Comparison of ENCODE assay signal across 26 cellular contexts in genomic region chr14:104486222-104486743, GRCh38.
DNase-seq lines count a peak whose midpoint lies in the region; ATAC-seq, FAIRE-seq and TF ChIP-seq lines count a peak whose summit lies in the region.
"Had no signal": no experiment of that assay in that cellular context is flagged by ENCODE, and none has a peak within 500 bp of the region (broad histone marks: within the 10 kb centered on the region; RNA-seq: fewer than 3 reads in every experiment).

No MANE protein-coding gene starts in this region.

- H3K9me3 ChIP-seq in H1 (ENCODE audit: insufficient read depth in 2 of 2, low read depth in 1 of 2, low read length in 1 of 2) = peaks cover 5 to 12% of the 10 kb centered on the region in 2 experiments
- peaks cover 0 to 20% (median 10%) of the 10 kb centered on the region in 11 donors for H3K9me3 ChIP-seq in heart right ventricle
- H3K9me3 ChIP-seq: BE2C had no signal

- no peak for TF ChIP-seq POLR2A in H1 (IDR thresholded peaks at IDR 0.05; ENCODE audit: control extremely low read depth in 1 of 2, low read depth in 2 of 2, low read length in 2 of 2)

- no peak overlapping the region for H2BK5ac ChIP-seq in H1 (ENCODE audit: low read depth, low read length)

- TF ChIP-seq CTCF in H1 (IDR thresholded peaks at IDR 0.05; ENCODE audit: control extremely low read depth in 1 of 3, insufficient read depth in 1 of 3, low read depth in 1 of 3, low read length in 3 of 3) = no peak
- no peak for TF ChIP-seq CTCF in osteocyte (IDR thresholded peaks at IDR 0.05)
- no peak for TF ChIP-seq CTCF in heart right ventricle (IDR thresholded peaks at IDR 0.05)

- ATAC-seq in heart right ventricle = no peak
- ATAC-seq in GM18861 (IDR thresholded peaks at IDR 0.05; ENCODE audit: unreplicated experiment) = no peak
- ATAC-seq: GM12878, GM23338 had no signal

- H3K4me3 Mint-ChIP-seq in osteocyte (ENCODE audit: unreplicated experiment) = no peak overlapping the region
- H3K4me3 Mint-ChIP-seq: CD14-positive monocyte; CD4-positive, alpha-beta T cell; GM23338 had no signal

- H3K4me3 ChIP-seq in H1 (ENCODE audit: extremely low read depth in 1 of 4, insufficient read depth in 2 of 4, low read depth in 3 of 4, low read length in 4 of 4) (no peak overlapping the region), heart right ventricle (no peak overlapping the region)
- H3K4me3 ChIP-seq: BLaER1 treated with 17β-estradiol and CSF1 and Interleukin-3, amounts not matched to agents 10 nM and 100 nM; GM12878; GM23338 had no signal

- no peak overlapping the region for H2BK20ac ChIP-seq in H1 (ENCODE audit: low read length)

- 93% methylated on average over 14 of the region's 14 CpGs; no CpG with 5 or more reads in 1 of the 2 experiments for WGBS in H1 (ENCODE audit: extremely low coverage in 1 of 2, insufficient coverage in 1 of 2, insufficient read length in 1 of 2, insufficient replicate concordance in 2 of 2, low coverage in 1 of 2, low lambda C conversion rate in 2 of 2, missing lambda C conversion rate in 1 of 2), 2 experiments
- 87 to 88% methylated on average over 14 of the region's 14 CpGs for WGBS in heart right ventricle, 2 donors

- no peak overlapping the region for H4K5ac ChIP-seq in H1 (ENCODE audit: insufficient read length, low read depth, low read length)

- H3K56ac ChIP-seq in H1 (replicated peaks; ENCODE audit: insufficient read length, low read depth, low read length) = no peak overlapping the region

- H3K36me3 ChIP-seq in H1 (ENCODE audit: control insufficient read depth in 2 of 4, insufficient read depth in 4 of 4, low read length in 3 of 4) (no peaks in the 10 kb centered on the region; a peak in 1 of 8 replicates), heart right ventricle (no peaks in the 10 kb centered on the region)
- H3K36me3 ChIP-seq: BE2C had no signal

- H2BK12ac ChIP-seq in H1 (ENCODE audit: low read depth, low read length) = no peak overlapping the region

- H3K27ac Mint-ChIP-seq in osteocyte (ENCODE audit: unreplicated experiment) = no peak overlapping the region
- H3K27ac Mint-ChIP-seq: CD14-positive monocyte; CD4-positive, alpha-beta T cell; CD8-positive, alpha-beta memory T cell; GM23338 had no signal

- H4K91ac ChIP-seq in H1 (replicated peaks; ENCODE audit: insufficient read length, low read length) = no peak overlapping the region

- H3K4ac ChIP-seq in H1 (replicated peaks; ENCODE audit: insufficient read length, low read depth, low read length) = no peak overlapping the region

- H3K4me1 ChIP-seq in H1 (replicated peaks in 1 of 4; ENCODE audit: control insufficient read depth in 3 of 4, insufficient read depth in 4 of 4, low read length in 3 of 4) (peaks cover 0 to 3% (median 0%) of the 10 kb centered on the region in 4 experiments; a peak in 1 of 7 replicates), heart right ventricle (no peaks in the 10 kb centered on the region)
- H3K4me1 ChIP-seq: BE2C; BLaER1 treated with 17β-estradiol and CSF1 and Interleukin-3, amounts not matched to agents 10 nM and 100 nM had no signal

- no peak for TF ChIP-seq EP300 in H1 (IDR thresholded peaks at IDR 0.05; ENCODE audit: borderline replicate concordance in 1 of 2, low read depth in 2 of 2, low read length in 2 of 2)

- H3K27me3 ChIP-seq in H1 (replicated peaks in 1 of 4; ENCODE audit: control insufficient read depth in 3 of 4, extremely low read depth in 1 of 4, insufficient read depth in 3 of 4, low read length in 3 of 4) = no peaks in the 10 kb centered on the region; a peak in 1 of 7 replicates
- peaks cover 0 to 26% (median 5%) of the 10 kb centered on the region in 7 donors for H3K27me3 ChIP-seq in heart right ventricle
- H3K27me3 ChIP-seq: BE2C; BLaER1 treated with 17β-estradiol and CSF1 and Interleukin-3, amounts not matched to agents 10 nM and 100 nM had no signal

- CTCF ChIA-PET in H1 (lab: Charles Lee; ENCODE audit: partially characterized antibody) = interaction anchor here (0.7 to 4.8 kb wide), 6 partner anchors 13 to 262 kb away, joined by 3 to 20 read pairs (median 4); no protein-coding TSS in a partner anchor

- no peak overlapping the region for H2AK5ac ChIP-seq in H1 (ENCODE audit: low read depth, low read length)

- no peak overlapping the region for H3K4me2 ChIP-seq in H1 (ENCODE audit: insufficient read depth in 1 of 2, low read depth in 2 of 2, low read length in 2 of 2)
- H3K4me2 ChIP-seq: BLaER1 treated with 17β-estradiol and CSF1 and Interleukin-3, amounts not matched to agents 10 nM and 100 nM; GM23338 had no signal

- H3K27ac ChIP-seq in H1 (ENCODE audit: low read depth, low read length) (no peak overlapping the region), heart right ventricle (no peak overlapping the region)
- H3K27ac ChIP-seq: 22Rv1; BLaER1 treated with 17β-estradiol and CSF1 and Interleukin-3, amounts not matched to agents 10 nM and 100 nM had no signal

- no peak for TF ChIP-seq RAD21 in H1 (IDR thresholded peaks at IDR 0.05 in 1 of 2, conservative IDR thresholded peaks at IDR 0.05 in 1 of 2; ENCODE audit: low read depth in 2 of 2, low read length in 2 of 2)

- H3K14ac ChIP-seq in H1 (ENCODE audit: insufficient read length) = no peak overlapping the region

- no peaks in the 10 kb centered on the region for H4K20me1 ChIP-seq in H1 (replicated peaks in 1 of 2; ENCODE audit: control insufficient read depth in 1 of 2, insufficient read depth in 2 of 2, low read length in 2 of 2)
- H4K20me1 ChIP-seq: BLaER1 treated with 17β-estradiol and CSF1 and Interleukin-3, amounts not matched to agents 10 nM and 100 nM had no signal

- peak overlapping the region; percentile 78; the same call in 1 of the 2 replicates for H4K8ac ChIP-seq in H1 (ENCODE audit: extremely low read depth, insufficient read depth, low read length)

- H2BK15ac ChIP-seq in H1 (ENCODE audit: low read length) = no peak overlapping the region

- peak; percentile 21 for DNase-seq in activated CD8-positive, alpha-beta memory T cell treated with anti-CD3 and anti-CD28 coated beads for 24 hours
- DNase-seq in activated CD8-positive, alpha-beta memory T cell treated with anti-CD3 and anti-CD28 coated beads, Interleukin-2, amount 50 U/mL, for 48 hours = no peak
- DNase-seq in H1 (ENCODE audit: low read depth in 1 of 2, low spot score in 2 of 2) = no peak
- peak; percentile 60 for DNase-seq in mesenteric fat pad (ENCODE audit: low spot score)
- DNase-seq in osteocyte (ENCODE audit: extremely low spot score, unreplicated experiment) = peak; percentile 74
- no peak for DNase-seq in SIG-M5 (lab: John Stamatoyannopoulos, UW)
- DNase-seq in heart right ventricle = no peak
- DNase-seq: ACHN; AML-193; BE2C; CD4-positive, alpha-beta T cell; CD8-positive, alpha-beta memory T cell; DMS 273 treated with DMSO at 0.1 percent for 48 hours; DMS79; EL; GDM1; HCEC 1CT had no signal

- no peaks in the 10 kb centered on the region for H3K79me2 ChIP-seq in H1 (ENCODE audit: control insufficient read depth in 1 of 2, insufficient read depth in 2 of 2, low read length in 2 of 2)

- no peak overlapping the region for H3K9ac ChIP-seq in H1 (replicated peaks in 1 of 4; ENCODE audit: extremely low read depth in 1 of 4, low read depth in 3 of 4, low read length in 3 of 4)
- H3K9ac ChIP-seq: BLaER1 treated with 17β-estradiol and CSF1 and Interleukin-3, amounts not matched to agents 10 nM and 100 nM had no signal

- H3K79me1 ChIP-seq in H1 (ENCODE audit: low read depth, low read length) = no peaks in the 10 kb centered on the region

- intact Hi-C loops in heart right ventricle (cut with DNase I) = no loop called here

- no peak overlapping the region for H2BK120ac ChIP-seq in H1 (replicated peaks; ENCODE audit: low read depth, low read length)

- no peaks in the 10 kb centered on the region for H3K36me3 Mint-ChIP-seq in osteocyte (ENCODE audit: unreplicated experiment)
- H3K36me3 Mint-ChIP-seq: CD14-positive monocyte had no signal

- no peaks in the 10 kb centered on the region for H3K23me2 ChIP-seq in H1 (ENCODE audit: low read depth, low read length)

- H3K23ac ChIP-seq in H1 (ENCODE audit: insufficient read length) = no peak overlapping the region

- H3K18ac ChIP-seq in H1 (ENCODE audit: extremely low read depth, low read length) = no peak overlapping the region

- H2AFZ ChIP-seq in H1 (ENCODE audit: low read length) = no peak overlapping the region
- H2AFZ ChIP-seq: GM23338 had no signal

- POLR2A ChIA-PET in H1 (lab: Charles Lee; ENCODE audit: partially characterized antibody) = no interaction called here

- FAIRE-seq in H1 (lab: Jason Lieb, UNC) = no peak
- FAIRE-seq: A204.1, D721Med, GM12878, H54 had no signal

- H3K9me3 Mint-ChIP-seq in osteocyte (ENCODE audit: unreplicated experiment) = peaks cover 14% of the 10 kb centered on the region

- peaks cover 6% of the 10 kb centered on the region for H3K27me3 Mint-ChIP-seq in osteocyte (ENCODE audit: unreplicated experiment)

- H3K4me1 Mint-ChIP-seq in osteocyte (ENCODE audit: unreplicated experiment) = no peaks in the 10 kb centered on the region
- H3K4me1 Mint-ChIP-seq: CD14-positive monocyte; CD8-positive, alpha-beta memory T cell had no signal

TF ChIP-seq in H1, 55 proteins besides CTCF, POLR2A, EP300 and RAD21:
- no peak for TF ChIP-seq RXRA (IDR thresholded peaks at IDR 0.05; ENCODE audit: insufficient read depth, low read depth, low read length)
- no peak for TF ChIP-seq TEAD4 (IDR thresholded peaks at IDR 0.05; ENCODE audit: low read depth, low read length)

Comparison
In these comparisons a context has a peak if more than half of its experiments do, and no peak if none do; other contexts are left out.
1. DNase-seq: peak in activated CD8-positive, alpha-beta memory T cell treated with anti-CD3 and anti-CD28 coated beads for 24 hours (single experiment), mesenteric fat pad (single experiment) and osteocyte (single experiment); none in activated CD8-positive, alpha-beta memory T cell treated with anti-CD3 and anti-CD28 coated beads, Interleukin-2, amount 50 U/mL, for 48 hours (single experiment), H1 (0 of 2), SIG-M5 (single experiment) and heart right ventricle (0 of 2).